23 cellular contexts compared by ENCODE assay signal in genomic region chr13:25933520-25933919, GRCh38.
"Had no signal": no experiment of that assay in that cellular context is flagged by ENCODE, and none has a peak within 500 bp of the region (broad histone marks: within the 10 kb centered on the region; RNA-seq: fewer than 3 reads in every experiment).

No MANE protein-coding gene starts in this region.

- H2AFZ ChIP-seq: neural progenitor cell had no signal

- H3K36me3 Mint-ChIP-seq: naive B cell; natural killer cell treated with Interleukin-12 subunit alpha and Interleukin-12 subunit beta and Interleukin-15 and Interleukin-18, amount 100 ng/mL, for 72 hours; neural progenitor cell; stimulated activated memory B cell treated with anti-CD40 and anti-IgM and Interleukin-4, amounts not matched to agents 10 μg/mL and 1 μg/mL and 100 μg/mL, for 72 hours had no signal

- H3K27me3 Mint-ChIP-seq: type B pancreatic cell had no signal

- H3K4me1 ChIP-seq: psoas muscle, sigmoid colon, testis, tibial artery had no signal

- H3K9me3 ChIP-seq: mucosa of descending colon, ovary, psoas muscle, sigmoid colon, testis, tibial artery had no signal

- H3K9ac ChIP-seq: neural progenitor cell had no signal

- DNase-seq: dorsolateral prefrontal cortex; effector CD4-positive, alpha-beta T cell; kidney; mesenchymal stem cell; mucosa of descending colon; naive B cell; nucleus accumbens; ovary; posterior cingulate gyrus; psoas muscle; right cardiac atrium; sigmoid colon; stimulated activated CD4-positive, alpha-beta T cell treated with anti-CD3 and anti-CD28 coated beads, Interleukin-4, amount 100 ng/mL, for 4 hours; stimulated activated naive CD8-positive, alpha-beta T cell treated with anti-CD3 and anti-CD28 coated beads, Interleukin-15, Interleukin-2, amounts not matched to agents 100 U/mL and 50 U/mL, for 24 hours; substantia nigra; testis; tibial artery had no signal

- H3K27ac Mint-ChIP-seq: mesothelial cell of epicardium; natural killer cell treated with Interleukin-12 subunit alpha and Interleukin-12 subunit beta and Interleukin-15 and Interleukin-18, amount 100 ng/mL, for 72 hours; neural progenitor cell; stimulated activated memory B cell treated with anti-CD40 and anti-IgM and Interleukin-4, amounts not matched to agents 10 μg/mL and 1 μg/mL and 100 μg/mL, for 72 hours; type B pancreatic cell had no signal

- ATAC-seq: left lobe of liver; mucosa of descending colon; natural killer cell treated with Interleukin-12 subunit alpha and Interleukin-12 subunit beta and Interleukin-15 and Interleukin-18, amount 100 ng/mL, for 72 hours; psoas muscle; right cardiac atrium; stimulated activated memory B cell treated with anti-CD40 and anti-IgM and Interleukin-4, amounts not matched to agents 10 μg/mL and 1 μg/mL and 100 μg/mL, for 72 hours; stimulated activated naive CD8-positive, alpha-beta T cell treated with anti-CD3 and anti-CD28 coated beads, Interleukin-15, Interleukin-2, amounts not matched to agents 100 U/mL and 50 U/mL, for 24 hours had no signal

- H3K27ac ChIP-seq: dorsolateral prefrontal cortex, neural progenitor cell, ovary, psoas muscle, sigmoid colon, testis, tibial artery had no signal

- H3K36me3 ChIP-seq: neural progenitor cell, ovary, sigmoid colon, tibial artery had no signal

- H3K4me3 Mint-ChIP-seq: mesothelial cell of epicardium; naive B cell; natural killer cell treated with Interleukin-12 subunit alpha and Interleukin-12 subunit beta and Interleukin-15 and Interleukin-18, amount 100 ng/mL, for 72 hours; neural progenitor cell; stimulated activated memory B cell treated with anti-CD40 and anti-IgM and Interleukin-4, amounts not matched to agents 10 μg/mL and 1 μg/mL and 100 μg/mL, for 72 hours; type B pancreatic cell had no signal

- H3K4me2 ChIP-seq: neural progenitor cell had no signal

- H3K4me3 ChIP-seq: dorsolateral prefrontal cortex, mucosa of descending colon, neural progenitor cell, ovary, psoas muscle, sigmoid colon, testis, tibial artery had no signal

- H3K27me3 ChIP-seq: neural progenitor cell, ovary, sigmoid colon, testis had no signal

- H3K4me1 Mint-ChIP-seq: mesothelial cell of epicardium; stimulated activated memory B cell treated with anti-CD40 and anti-IgM and Interleukin-4, amounts not matched to agents 10 μg/mL and 1 μg/mL and 100 μg/mL, for 72 hours had no signal

- H3K9me3 Mint-ChIP-seq: mesothelial cell of epicardium; naive B cell; natural killer cell treated with Interleukin-12 subunit alpha and Interleukin-12 subunit beta and Interleukin-15 and Interleukin-18, amount 100 ng/mL, for 72 hours; neural progenitor cell; stimulated activated memory B cell treated with anti-CD40 and anti-IgM and Interleukin-4, amounts not matched to agents 10 μg/mL and 1 μg/mL and 100 μg/mL, for 72 hours; type B pancreatic cell had no signal
